ENCODE assay signal across 1 cellular context in genomic region chr7:143389316-143390097, GRCh38.
TF ChIP-seq lines count a peak whose summit lies in the region.

No MANE protein-coding gene starts in this region.

TF ChIP-seq in K562, 482 proteins besides CTCF, POLR2A, EP300 and RAD21 (continues in another document):
- TF ChIP-seq MIER1 (IDR thresholded peaks at IDR 0.05; ENCODE audit: low read depth) (no peak), CEBPZ (IDR thresholded peaks at IDR 0.05; ENCODE audit: borderline replicate concordance, low read depth, low read length) (no peak), RREB1 (CRISPR knock-in tag; IDR thresholded peaks at IDR 0.05) (no peak), PURB (CRISPR knock-in tag; IDR thresholded peaks at IDR 0.05; ENCODE audit: low read depth) (no peak), ARID4B (CRISPR knock-in tag; IDR thresholded peaks at IDR 0.05) (0 out of 2 replicates have a peak, but pooled peaks have one; percentile 33), MCM2 (IDR thresholded peaks at IDR 0.05; ENCODE audit: low read depth) (no peak), PREB (CRISPR knock-in tag; IDR thresholded peaks at IDR 0.05) (no peak), CHD1 (IDR thresholded peaks at IDR 0.05; ENCODE audit: low read length) (no peak), CSDE1 (IDR thresholded peaks at IDR 0.05) (no peak), STAG1 (CRISPR knock-in tag; IDR thresholded peaks at IDR 0.05; ENCODE audit: borderline replicate concordance) (no peak), POLR2G (IDR thresholded peaks at IDR 0.05; ENCODE audit: low read depth, low read length) (peak; percentile 45; the same call in 1 of the 2 replicates), RBM25 (IDR thresholded peaks at IDR 0.05; ENCODE audit: low read depth, low read length, severe bottlenecking) (no peak), THRB (CRISPR knock-in tag; conservative IDR thresholded peaks at IDR 0.05) (peak; percentile 42; the same call in 1 of the 2 replicates), CHCHD3 (CRISPR knock-in tag; IDR thresholded peaks at IDR 0.05) (no peak), ELK3 (CRISPR knock-in tag; IDR thresholded peaks at IDR 0.05) (no peak), POLR2AphosphoS5 (IDR thresholded peaks at IDR 0.05; ENCODE audit: control insufficient read depth, insufficient read depth, low read depth, low read length) (peak; percentile 56; the same call in 1 of the 2 replicates), HNRNPLL (IDR thresholded peaks at IDR 0.05; ENCODE audit: low read depth, low read length, poor library complexity, severe bottlenecking) (no peak), XRCC3 (IDR thresholded peaks at IDR 0.05) (no peak), SRSF9 (IDR thresholded peaks at IDR 0.05; ENCODE audit: borderline replicate concordance, low read depth, low read length) (no peak), CAMTA2 (CRISPR knock-in tag; conservative IDR thresholded peaks at IDR 0.05) (no peak), SIN3A (IDR thresholded peaks at IDR 0.05; ENCODE audit: borderline replicate concordance in 2 of 2, control insufficient read depth in 1 of 2, low read depth in 2 of 2, low read length in 2 of 2) (no peak), KDM5B (IDR thresholded peaks at IDR 0.05; ENCODE audit: insufficient replicate concordance, low read depth, low read length) (no peak), KLF10 (CRISPR knock-in tag; IDR thresholded peaks at IDR 0.05) (no peak), MTA2 (IDR thresholded peaks at IDR 0.05; ENCODE audit: low read depth) (no peak), PTTG1 (tag; IDR thresholded peaks at IDR 0.05; ENCODE audit: low read depth) (no peak), NFATC3 (IDR thresholded peaks at IDR 0.05) (no peak), SOX6 (IDR thresholded peaks at IDR 0.05) (no peak), RNF2 (IDR thresholded peaks at IDR 0.05) (no peak), E2F1 (CRISPR knock-in tag; IDR thresholded peaks at IDR 0.05) (no peak), SAFB2 (IDR thresholded peaks at IDR 0.05; ENCODE audit: borderline replicate concordance, low read depth, low read length, severe bottlenecking) (no peak), ZNF740 (CRISPR knock-in tag; IDR thresholded peaks at IDR 0.05) (no peak), ZNF740 (tag; IDR thresholded peaks at IDR 0.05) (no peak), AFF1 (IDR thresholded peaks at IDR 0.05; ENCODE audit: low read depth in 1 of 2, partially characterized antibody in 2 of 2) (no peak)
